Comparison of ENCODE assay signal across 2 cellular contexts in genomic region chr1:180291004-180291403, GRCh38.
A peak's percentile ranks its signal among the peaks of the same experiment; 100 is the strongest.
TF ChIP-seq lines count a peak whose summit lies in the region.

No MANE protein-coding gene starts in this region.

TF ChIP-seq in GM12878, 131 proteins besides CTCF, POLR2A, EP300 and RAD21 (continued from another document and continues in another):
- TF ChIP-seq IRF4 (IDR thresholded peaks at IDR 0.05; ENCODE audit: low read depth, low read length) (peak; percentile 26; the same call in 1 of the 2 replicates), RFX5 (IDR thresholded peaks at IDR 0.05; ENCODE audit: low read depth, low read length) (no peak), KAT2A (conservative IDR thresholded peaks at IDR 0.05; ENCODE audit: control insufficient read depth, low read depth, low read length) (no peak), SREBF2 (IDR thresholded peaks at IDR 0.05; ENCODE audit: low read length) (no peak), EED (IDR thresholded peaks at IDR 0.05; ENCODE audit: low read depth) (no peak), BHLHE40 (IDR thresholded peaks at IDR 0.05; ENCODE audit: borderline replicate concordance in 1 of 2, low read depth in 2 of 2, low read length in 1 of 2) (no peak), NR2F1 (conservative IDR thresholded peaks at IDR 0.05) (no peak), IKZF2 (IDR thresholded peaks at IDR 0.05) (peak; percentile 54), E4F1 (IDR thresholded peaks at IDR 0.05; ENCODE audit: borderline replicate concordance, partially characterized antibody) (no peak), RCOR1 (conservative IDR thresholded peaks at IDR 0.05; ENCODE audit: low read depth, low read length) (no peak), PBX3 (IDR thresholded peaks at IDR 0.05; ENCODE audit: insufficient replicate concordance, low read depth, low read length) (no peak), SIN3A (IDR thresholded peaks at IDR 0.05; ENCODE audit: low read depth, low read length) (no peak), NKRF (conservative IDR thresholded peaks at IDR 0.05) (0 out of 2 replicates have a peak, but pooled peaks have one; percentile 29), MTA2 (IDR thresholded peaks at IDR 0.05; ENCODE audit: low read depth) (peak; percentile 39; the same call in 1 of the 2 replicates), NFYA (IDR thresholded peaks at IDR 0.05; ENCODE audit: borderline replicate concordance, low read depth, low read length) (no peak), ZNF592 (IDR thresholded peaks at IDR 0.05) (no peak), HDGF (IDR thresholded peaks at IDR 0.05) (no peak), ZNF217 (IDR thresholded peaks at IDR 0.05) (0 out of 2 replicates have a peak, but pooled peaks have one; percentile 66)

TF ChIP-seq in HepG2, 621 proteins besides CTCF, POLR2A, EP300 and RAD21 (continued from another document):
- TF ChIP-seq ATF6 (CRISPR knock-in tag; conservative IDR thresholded peaks at IDR 0.05) (no peak), AGO1 (IDR thresholded peaks at IDR 0.05; ENCODE audit: low read depth, low read length, poor library complexity, severe bottlenecking) (no peak), SMAD1 (CRISPR knock-in tag; IDR thresholded peaks at IDR 0.05; ENCODE audit: borderline replicate concordance, low read depth) (no peak), SOX5 (CRISPR knock-in tag; IDR thresholded peaks at IDR 0.05; ENCODE audit: borderline replicate concordance) (peak; percentile 47; the same call in 1 of the 2 replicates), ZNF670 (CRISPR knock-in tag; IDR thresholded peaks at IDR 0.05; ENCODE audit: borderline replicate concordance) (0 out of 2 replicates have a peak, but pooled peaks have one; percentile 39), GMEB2 (CRISPR knock-in tag; IDR thresholded peaks at IDR 0.05; ENCODE audit: low read depth) (no peak), ZFAT (CRISPR knock-in tag; conservative IDR thresholded peaks at IDR 0.05) (no peak), RXRB (CRISPR knock-in tag; IDR thresholded peaks at IDR 0.05; ENCODE audit: borderline replicate concordance) (peak; percentile 38; the same call in 1 of the 2 replicates), SOX6 (IDR thresholded peaks at IDR 0.05) (no peak), SOX6 (CRISPR knock-in tag; IDR thresholded peaks at IDR 0.05) (peak; percentile 37; the same call in 1 of the 2 replicates), GATAD1 (CRISPR knock-in tag; IDR thresholded peaks at IDR 0.05) (no peak), TOE1 (CRISPR knock-in tag; IDR thresholded peaks at IDR 0.05) (no peak), NFE2L2 (IDR thresholded peaks at IDR 0.05; ENCODE audit: low read length) (peak; percentile 99), KDM1A (CRISPR knock-in tag; IDR thresholded peaks at IDR 0.05) (peak; percentile 13; the same call in 1 of the 2 replicates), SOX13 (IDR thresholded peaks at IDR 0.05) (no peak), SOX13 (CRISPR knock-in tag; conservative IDR thresholded peaks at IDR 0.05 in 1 of 2, IDR thresholded peaks at IDR 0.05 in 1 of 2) (peak in 1 of 2 experiments; percentile 39; a peak in 1 of 4 replicates), MAFG (CRISPR knock-in tag; IDR thresholded peaks at IDR 0.05) (peak; percentile 16; the same call in 1 of the 2 replicates), ZNF672 (CRISPR knock-in tag; IDR thresholded peaks at IDR 0.05) (no peak), HOMEZ (CRISPR knock-in tag; IDR thresholded peaks at IDR 0.05; ENCODE audit: low read depth) (peak; percentile 87; the same call in 1 of the 2 replicates), MAFK (conservative IDR thresholded peaks at IDR 0.05 in 1 of 2, IDR thresholded peaks at IDR 0.05 in 1 of 2; ENCODE audit: low read length in 2 of 2) (peak; percentile 94 to 97), DNMT1 (CRISPR knock-in tag; IDR thresholded peaks at IDR 0.05) (no peak), ZC3H4 (CRISPR knock-in tag; IDR thresholded peaks at IDR 0.05; ENCODE audit: borderline replicate concordance) (no peak), RCOR2 (CRISPR knock-in tag; IDR thresholded peaks at IDR 0.05) (peak; percentile 77; the same call in 1 of the 2 replicates)
TF ChIP-seq in HepG2: peak in this region for 43.
